ENCODE assay signal across 23 cellular contexts in the genomic region with DNA sequence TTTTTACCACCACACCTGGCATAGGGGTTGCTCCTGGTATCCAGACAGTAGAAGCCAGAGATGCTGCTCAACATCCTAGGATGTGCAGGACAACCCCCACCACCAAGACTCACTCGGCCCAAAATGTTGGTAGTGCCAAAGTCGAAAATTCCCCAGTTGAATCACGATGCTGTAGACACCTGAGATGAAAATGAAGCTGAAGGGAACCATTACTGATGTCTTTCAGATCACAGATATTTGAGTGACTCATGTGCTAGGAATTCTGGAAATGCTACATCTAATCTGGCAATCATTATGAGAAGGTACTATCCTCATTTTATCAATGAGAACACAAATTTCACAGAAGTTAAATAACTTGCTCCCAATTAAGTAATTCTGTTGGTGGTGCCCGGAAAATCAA.
DNase-seq lines count a peak whose midpoint lies in the region; ATAC-seq and TF ChIP-seq lines count a peak whose summit lies in the region.
"Had no signal": no experiment of that assay in that cellular context is flagged by ENCODE, and none has a peak within 500 bp of the region (broad histone marks: within the 10 kb centered on the region; RNA-seq: fewer than 3 reads in every experiment).

No MANE protein-coding gene starts in this region.

- no peak for TF ChIP-seq CTCF in tibial artery (IDR thresholded peaks at IDR 0.05)

- intact Hi-C loops in tibial artery (cut with DNase I; ENCODE audit: low total_unique reads) = no loop called here

- H3K36me3 ChIP-seq in tibial artery = no peaks in the 10 kb centered on the region
- H3K36me3 ChIP-seq: MG63, Peyer's patch had no signal

- no peak for ATAC-seq in HG03432 (IDR thresholded peaks at IDR 0.05; ENCODE audit: unreplicated experiment)
- ATAC-seq: CD8-positive, alpha-beta T cell had no signal

- H3K27me3 ChIP-seq in tibial artery = peaks cover 0 to 7% of the 10 kb centered on the region in 2 donors
- H3K27me3 ChIP-seq: Peyer's patch had no signal

- DNase-seq in EL (peak; percentile 53), HS-5 (ENCODE audit: low read depth) (peak; percentile 67), SW480 (ENCODE audit: low spot score) (peak; percentile 56), kidney tubule cell (ENCODE audit: low spot score) (peak; percentile 73), tibial artery (no peak)
- DNase-seq in activated effector memory CD4-positive, alpha-beta T cell treated with anti-CD3 and anti-CD28 coated beads, Interleukin-2, amount 50 U/mL, for 16 hours = no peak
- DNase-seq: AML-193; C1 segment of cervical spinal cord; CD8-positive, alpha-beta T cell; DND-41; GDM1; Kasumi-1; MG63; NCI-H1048; NCI-H1436; NCI-H187 treated with DMSO at 0.1 percent for 48 hours; NCI-H2107; NCI-H510A; NCI-H748 treated with DMSO at 0.1 percent for 48 hours; NK-92 treated with Interleukin-12 subunit alpha and Interleukin-12 subunit beta, amount 100 ng/mL, for 24 hours; Peyer's patch; SHP77 had no signal

- H3K4me1 ChIP-seq in tibial artery = no peaks in the 10 kb centered on the region
- H3K4me1 ChIP-seq: Peyer's patch had no signal

- no peaks in the 10 kb centered on the region for H3K9me3 ChIP-seq in tibial artery
- H3K9me3 ChIP-seq: MG63, Peyer's patch had no signal

- no peak overlapping the region for H3K4me3 ChIP-seq in tibial artery
- H3K4me3 ChIP-seq: MG63, Peyer's patch had no signal

- H3K27ac ChIP-seq in tibial artery = no peak overlapping the region
- H3K27ac ChIP-seq: Peyer's patch had no signal

Comparison
In these comparisons a context has a peak if more than half of its experiments do, and no peak if none do; other contexts are left out.
1. DNase-seq: peak in EL (single experiment), HS-5 (single experiment), SW480 (single experiment) and kidney tubule cell (single experiment); none in activated effector memory CD4-positive, alpha-beta T cell treated with anti-CD3 and anti-CD28 coated beads, Interleukin-2, amount 50 U/mL, for 16 hours (single experiment) and tibial artery (0 of 2).